26 cellular contexts compared by ENCODE assay signal in genomic region chrY:12357655-12358054, GRCh38.
"Had no signal": no experiment of that assay in that cellular context is flagged by ENCODE, and none has a peak within 500 bp of the region (broad histone marks: within the 10 kb centered on the region; RNA-seq: fewer than 3 reads in every experiment).

No MANE protein-coding gene starts in this region.

- H3K27me3 ChIP-seq: stomach, suprapubic skin, testis, thyroid gland, tibial artery, tibial nerve, transverse colon, upper lobe of left lung, upper lobe of right lung, vagina had no signal

- H3K4me1 ChIP-seq: stomach, suprapubic skin, testis, thyroid gland, tibial artery, tibial nerve, transverse colon, upper lobe of left lung, upper lobe of right lung, vagina had no signal

- H3K9me3 Mint-ChIP-seq: stimulated activated effector memory CD8-positive, alpha-beta T cell treated with anti-CD3 and anti-CD28 coated beads, Interleukin-12 subunit alpha, Interleukin-12 subunit beta, amount 100 ng/mL, for 72 hours; stimulated activated memory B cell treated with anti-CD40 and anti-IgM and Interleukin-4, amounts not matched to agents 10 μg/mL and 1 μg/mL and 100 μg/mL, for 72 hours; stimulated activated naive B cell treated with anti-CD40 and anti-IgM and Interleukin-4, amounts not matched to agents 10 μg/mL and 1 μg/mL and 100 μg/mL, for 72 hours; stimulated activated naive CD8-positive, alpha-beta T cell treated with anti-CD3 and anti-CD28 coated beads, Interleukin-15, amount 100 ng/mL, for 72 hours; stimulated activated naive CD8-positive, alpha-beta T cell treated with anti-CD3 and anti-CD28 coated beads, Interleukin-15, Interleukin-2, amounts not matched to agents 100 ng/mL and 50 ng/mL, for 24 hours; type B pancreatic cell had no signal

- H3K36me3 ChIP-seq: stomach, suprapubic skin, thoracic aorta, thyroid gland, tibial artery, tibial nerve, transverse colon, upper lobe of left lung, upper lobe of right lung, vagina had no signal

- ATAC-seq: stimulated activated effector memory CD8-positive, alpha-beta T cell treated with anti-CD3 and anti-CD28 coated beads, Interleukin-12 subunit alpha, Interleukin-12 subunit beta, amount 100 ng/mL, for 72 hours; stimulated activated memory B cell treated with anti-CD40 and anti-IgM and Interleukin-4, amounts not matched to agents 10 μg/mL and 1 μg/mL and 100 μg/mL, for 72 hours; stimulated activated naive B cell treated with anti-CD40 and anti-IgM and Interleukin-4, amounts not matched to agents 10 μg/mL and 1 μg/mL and 100 μg/mL, for 72 hours; stimulated activated naive CD8-positive, alpha-beta T cell treated with anti-CD3 and anti-CD28 coated beads, Interleukin-15, amount 100 ng/mL, for 72 hours; stimulated activated naive CD8-positive, alpha-beta T cell treated with anti-CD3 and anti-CD28 coated beads, Interleukin-15, Interleukin-2, amounts not matched to agents 100 U/mL and 50 U/mL, for 24 hours; upper lobe of right lung had no signal

- H3K4me3 ChIP-seq: stomach, suprapubic skin, testis, thoracic aorta, thyroid gland, tibial artery, tibial nerve, transverse colon, upper lobe of left lung, upper lobe of right lung, vagina had no signal

- H3K9me3 ChIP-seq: stomach, suprapubic skin, testis, thoracic aorta, thyroid gland, tibial artery, tibial nerve, transverse colon, upper lobe of left lung, upper lobe of right lung, vagina had no signal

- H3K4me1 Mint-ChIP-seq: stimulated activated effector memory CD8-positive, alpha-beta T cell treated with anti-CD3 and anti-CD28 coated beads, Interleukin-12 subunit alpha, Interleukin-12 subunit beta, amount 100 ng/mL, for 72 hours; stimulated activated memory B cell treated with anti-CD40 and anti-IgM and Interleukin-4, amounts not matched to agents 10 μg/mL and 1 μg/mL and 100 μg/mL, for 72 hours; stimulated activated naive B cell treated with anti-CD40 and anti-IgM and Interleukin-4, amounts not matched to agents 10 μg/mL and 1 μg/mL and 100 μg/mL, for 72 hours; stimulated activated naive CD8-positive, alpha-beta T cell treated with anti-CD3 and anti-CD28 coated beads, Interleukin-15, amount 100 ng/mL, for 72 hours had no signal

- H3K27me3 Mint-ChIP-seq: stimulated activated naive B cell treated with anti-CD40 and anti-IgM and Interleukin-4, amounts not matched to agents 10 μg/mL and 1 μg/mL and 100 μg/mL, for 72 hours; stimulated activated naive CD8-positive, alpha-beta T cell treated with anti-CD3 and anti-CD28 coated beads, Interleukin-15, amount 100 ng/mL, for 72 hours; stimulated activated naive CD8-positive, alpha-beta T cell treated with anti-CD3 and anti-CD28 coated beads, Interleukin-15, Interleukin-2, amounts not matched to agents 100 ng/mL and 50 ng/mL, for 24 hours; type B pancreatic cell had no signal

- DNase-seq: stimulated activated CD4-positive, alpha-beta T cell treated with anti-CD3 and anti-CD28 coated beads, Interleukin-2, amount 100 ng/mL, for 48 hours; stimulated activated CD4-positive, alpha-beta T cell treated with anti-CD3 and anti-CD28 coated beads, Interleukin-4, amount 100 ng/mL, for 1 hour; stimulated activated CD4-positive, alpha-beta T cell treated with anti-CD3 and anti-CD28 coated beads, Interleukin-4, amount 100 ng/mL, for 24 hours; stimulated activated CD4-positive, alpha-beta T cell treated with anti-CD3 and anti-CD28 coated beads, Interleukin-4, amount 100 ng/mL, for 4 hours; stimulated activated CD8-positive, alpha-beta memory T cell treated with anti-CD3 and anti-CD28 coated beads, Interleukin-4, amount 100 ng/mL, for 48 hours; stimulated activated naive B cell treated with anti-CD40 and anti-IgM and Interleukin-4, amounts not matched to agents 10 μg/mL and 1 μg/mL and 100 μg/mL, for 72 hours; stimulated activated naive CD4-positive, alpha-beta T cell; stimulated activated naive CD4-positive, alpha-beta T cell treated with Interleukin-2 at 50 U/mL for 16 hours; stimulated activated naive CD8-positive, alpha-beta T cell treated with anti-CD3 and anti-CD28 coated beads, Interleukin-15, amount 100 ng/mL, for 72 hours; stimulated activated naive CD8-positive, alpha-beta T cell treated with anti-CD3 and anti-CD28 coated beads, Interleukin-15, Interleukin-2, amounts not matched to agents 100 U/mL and 50 U/mL, for 24 hours; stomach; substantia nigra; testis; thyroid gland; tibial artery; transverse colon; upper lobe of left lung; upper lobe of right lung had no signal

- H3K27ac ChIP-seq: stomach, suprapubic skin, testis, thoracic aorta, thyroid gland, tibial artery, tibial nerve, transverse colon, upper lobe of left lung, upper lobe of right lung, vagina had no signal

- H3K27ac Mint-ChIP-seq: stimulated activated effector memory CD8-positive, alpha-beta T cell treated with anti-CD3 and anti-CD28 coated beads, Interleukin-12 subunit alpha, Interleukin-12 subunit beta, amount 100 ng/mL, for 72 hours; stimulated activated memory B cell treated with anti-CD40 and anti-IgM and Interleukin-4, amounts not matched to agents 10 μg/mL and 1 μg/mL and 100 μg/mL, for 72 hours; stimulated activated naive B cell treated with anti-CD40 and anti-IgM and Interleukin-4, amounts not matched to agents 10 μg/mL and 1 μg/mL and 100 μg/mL, for 72 hours; stimulated activated naive CD8-positive, alpha-beta T cell treated with anti-CD3 and anti-CD28 coated beads, Interleukin-15, amount 100 ng/mL, for 72 hours; stimulated activated naive CD8-positive, alpha-beta T cell treated with anti-CD3 and anti-CD28 coated beads, Interleukin-15, Interleukin-2, amounts not matched to agents 100 ng/mL and 50 ng/mL, for 24 hours; type B pancreatic cell had no signal

- H3K36me3 Mint-ChIP-seq: stimulated activated memory B cell treated with anti-CD40 and anti-IgM and Interleukin-4, amounts not matched to agents 10 μg/mL and 1 μg/mL and 100 μg/mL, for 72 hours; stimulated activated naive B cell treated with anti-CD40 and anti-IgM and Interleukin-4, amounts not matched to agents 10 μg/mL and 1 μg/mL and 100 μg/mL, for 72 hours; type B pancreatic cell had no signal

- H3K4me3 Mint-ChIP-seq: stimulated activated effector memory CD8-positive, alpha-beta T cell treated with anti-CD3 and anti-CD28 coated beads, Interleukin-12 subunit alpha, Interleukin-12 subunit beta, amount 100 ng/mL, for 72 hours; stimulated activated memory B cell treated with anti-CD40 and anti-IgM and Interleukin-4, amounts not matched to agents 10 μg/mL and 1 μg/mL and 100 μg/mL, for 72 hours; stimulated activated naive B cell treated with anti-CD40 and anti-IgM and Interleukin-4, amounts not matched to agents 10 μg/mL and 1 μg/mL and 100 μg/mL, for 72 hours; stimulated activated naive CD8-positive, alpha-beta T cell treated with anti-CD3 and anti-CD28 coated beads, Interleukin-15, amount 100 ng/mL, for 72 hours; stimulated activated naive CD8-positive, alpha-beta T cell treated with anti-CD3 and anti-CD28 coated beads, Interleukin-15, Interleukin-2, amounts not matched to agents 100 ng/mL and 50 ng/mL, for 24 hours; type B pancreatic cell had no signal
